Comparison of ENCODE assay signal across 8 cellular contexts in genomic region chr14:64971452-64971889, GRCh38. TPM values are rescaled to one million over a fixed set of nuclear protein-coding genes. Genes with fewer than 3 reads are reported as not detected.
DNase-seq lines count a peak whose midpoint lies in the region; ATAC-seq, FAIRE-seq and TF ChIP-seq lines count a peak whose summit lies in the region.

No MANE protein-coding gene starts in this region.

- H3K4me1 Mint-ChIP-seq in stimulated activated naive CD8-positive, alpha-beta T cell treated with anti-CD3 and anti-CD28 coated beads, Interleukin-15, Interleukin-2, amounts not matched to agents 100 ng/mL and 50 ng/mL, for 24 hours (ENCODE audit: low read depth), result peaks cover 9% of the 10 kb centered on the region
- peaks cover 53% of the 10 kb centered on the region for H3K4me1 Mint-ChIP-seq in chondrocyte (ENCODE audit: low read depth)

- no peaks in the 10 kb centered on the region for H3K27me3 ChIP-seq in muscle layer of duodenum (ENCODE audit: low read depth, low read length)

- no peak overlapping the region for H3K27ac Mint-ChIP-seq in stimulated activated naive CD8-positive, alpha-beta T cell treated with anti-CD3 and anti-CD28 coated beads, Interleukin-15, Interleukin-2, amounts not matched to agents 100 ng/mL and 50 ng/mL, for 24 hours
- peak overlapping the region; percentile 51 for H3K27ac Mint-ChIP-seq in chondrocyte (ENCODE audit: unreplicated experiment)

- TF ChIP-seq CTCF in chondrocyte (IDR thresholded peaks at IDR 0.05), result no peak

- peak overlapping the region; percentile 66 for H3K4me3 Mint-ChIP-seq in stimulated activated naive CD8-positive, alpha-beta T cell treated with anti-CD3 and anti-CD28 coated beads, Interleukin-15, Interleukin-2, amounts not matched to agents 100 ng/mL and 50 ng/mL, for 24 hours
- H3K4me3 Mint-ChIP-seq in chondrocyte (ENCODE audit: unreplicated experiment), result peak overlapping the region; percentile 82

- no peak for DNase-seq in stimulated activated naive CD8-positive, alpha-beta T cell treated with anti-CD3 and anti-CD28 coated beads, Interleukin-15, Interleukin-2, amounts not matched to agents 100 U/mL and 50 U/mL, for 24 hours
- DNase-seq in chondrocyte (ENCODE audit: low spot score) (no peak), NCI-H510A (lab: John Stamatoyannopoulos, UW) (no peak), urothelium cell line (ENCODE audit: low spot score) (no peak), HPDE6-E6E7 (ENCODE audit: extremely low spot score) (no peak)
- DNase-seq in activated effector memory CD4-positive, alpha-beta T cell treated with Interleukin-2 at 50 U/mL for 16 hours, result no peak

- peaks cover 0 to 8% of the 10 kb centered on the region in 2 donors for H3K4me1 ChIP-seq in muscle layer of duodenum (ENCODE audit: control insufficient read depth in 1 of 2, insufficient read depth in 2 of 2, low read length in 2 of 2)

- H3K9me3 Mint-ChIP-seq in stimulated activated naive CD8-positive, alpha-beta T cell treated with anti-CD3 and anti-CD28 coated beads, Interleukin-15, Interleukin-2, amounts not matched to agents 100 ng/mL and 50 ng/mL, for 24 hours, result no peaks in the 10 kb centered on the region
- H3K9me3 Mint-ChIP-seq in chondrocyte (ENCODE audit: low read depth), result no peaks in the 10 kb centered on the region

- no peaks in the 10 kb centered on the region for H3K36me3 ChIP-seq in muscle layer of duodenum (ENCODE audit: control insufficient read depth in 1 of 2, insufficient read depth in 2 of 2, low read length in 2 of 2)

- H3K27ac ChIP-seq in muscle layer of duodenum (ENCODE audit: low read length), result no peak overlapping the region

- no peak for FAIRE-seq in urothelium cell line (lab: Jason Lieb, UNC)

- no peaks in the 10 kb centered on the region for H3K36me3 Mint-ChIP-seq in stimulated activated naive CD8-positive, alpha-beta T cell treated with anti-CD3 and anti-CD28 coated beads, Interleukin-15, Interleukin-2, amounts not matched to agents 100 ng/mL and 50 ng/mL, for 24 hours (ENCODE audit: low read depth)
- peaks cover 2% of the 10 kb centered on the region for H3K36me3 Mint-ChIP-seq in chondrocyte (ENCODE audit: low read depth)

- no peak for ATAC-seq in stimulated activated naive CD8-positive, alpha-beta T cell treated with anti-CD3 and anti-CD28 coated beads, Interleukin-15, Interleukin-2, amounts not matched to agents 100 U/mL and 50 U/mL, for 24 hours

- H3K4me3 ChIP-seq in muscle layer of duodenum (ENCODE audit: low read depth in 1 of 2, low read length in 2 of 2), result peak overlapping the region; percentile 56 to 70

- no peaks in the 10 kb centered on the region for H3K27me3 Mint-ChIP-seq in stimulated activated naive CD8-positive, alpha-beta T cell treated with anti-CD3 and anti-CD28 coated beads, Interleukin-15, Interleukin-2, amounts not matched to agents 100 ng/mL and 50 ng/mL, for 24 hours
- H3K27me3 Mint-ChIP-seq in chondrocyte (ENCODE audit: low read depth), result peaks cover 2% of the 10 kb centered on the region

- H3K9me3 ChIP-seq in muscle layer of duodenum (ENCODE audit: control insufficient read depth in 1 of 2, low read length in 2 of 2), result no peaks in the 10 kb centered on the region

RNA-seq across cellular contexts. Expression of gene RAB15, which starts 0.7 kb away (rescaled TPM):
- total RNA-seq in chondrocyte, result 60.9 to 98.4 TPM (median 92.3 TPM) in 3 replicates

RNA-seq across cellular contexts. Expression of gene FNTB, which starts 15.2 kb away (rescaled TPM):
- 20.8 to 28.2 TPM (median 21.6 TPM) in 3 replicates for total RNA-seq in chondrocyte

RNA-seq across cellular contexts. Expression of gene GPX2, which starts 28.9 kb away (rescaled TPM):
- total RNA-seq in chondrocyte, result not detected in 3 replicates

RNA-seq across cellular contexts. Expression of gene CHURC1, which starts 57.2 kb away (rescaled TPM):
- 46.9 to 52.8 TPM (median 48.7 TPM) in 3 replicates for total RNA-seq in chondrocyte
